7 cellular contexts compared by ENCODE assay signal in genomic region chr19:48735031-48735615, GRCh38. TPM values are rescaled to one million over a fixed set of nuclear protein-coding genes. Genes with fewer than 3 reads are reported as not detected.
DNase-seq lines count a peak whose midpoint lies in the region; ATAC-seq, FAIRE-seq and TF ChIP-seq lines count a peak whose summit lies in the region.
"Had no signal": no experiment of that assay in that cellular context is flagged by ENCODE, and none has a peak within 500 bp of the region (broad histone marks: within the 10 kb centered on the region; RNA-seq: fewer than 3 reads in every experiment).

No MANE protein-coding gene starts in this region.

- no peak for FAIRE-seq in HepG2 (lab: Jason Lieb, UNC)

- in situ Hi-C loops in HepG2 (cut with HindIII; ENCODE audit: extremely low pct_ligation_motif_present, low pct_unique_long_range_greater_than_20kb), result no loop called here

- H3K9me3 ChIP-seq in HepG2 (ENCODE audit: low read length), result no peaks in the 10 kb centered on the region
- no peaks in the 10 kb centered on the region for H3K9me3 ChIP-seq in right lobe of liver
- no peaks in the 10 kb centered on the region for H3K9me3 ChIP-seq in iPS DF 6.9 (ENCODE audit: control insufficient read depth, insufficient read depth, low read length)
- H3K9me3 ChIP-seq: sigmoid colon had no signal

- TF ChIP-seq RAD21 in HepG2 (CRISPR knock-in tag; IDR thresholded peaks at IDR 0.05), result no peak

- no peaks in the 10 kb centered on the region for H3K79me2 ChIP-seq in HepG2 (ENCODE audit: insufficient read depth, low read length)

- no TSS peak for BruUV-seq in HepG2 (replicated peaks; lab: Mats Ljungman, UMichigan)

- H3K36me3 ChIP-seq in HepG2 (replicated peaks in 1 of 2; ENCODE audit: control insufficient read depth in 1 of 2, insufficient read depth in 2 of 2, low read length in 2 of 2) (no peaks in the 10 kb centered on the region), right lobe of liver (no peaks in the 10 kb centered on the region), iPS DF 6.9 (ENCODE audit: control insufficient read depth, insufficient read depth, low read length) (no peaks in the 10 kb centered on the region)
- H3K36me3 ChIP-seq: sigmoid colon had no signal

- DNase-seq in HepG2 (ENCODE audit: low spot score), result no peak
- DNase-seq in right lobe of liver, result no peak
- DNase-seq in iPS DF 6.9 (ENCODE audit: low read depth, low spot score), result no peak
- no peak for DNase-seq in RPMI8226
- DNase-seq in GM03348 (ENCODE audit: low spot score), result no peak
- DNase-seq in T-helper 1 cell, result no peak
- DNase-seq: sigmoid colon had no signal

- H3K9ac ChIP-seq in HepG2 (ENCODE audit: insufficient read depth, low read depth, low read length), result no peak overlapping the region

- no peak overlapping the region for H3K27ac ChIP-seq in HepG2 (ENCODE audit: extremely low read length, insufficient read depth, low read length)
- H3K27ac ChIP-seq in right lobe of liver, result no peak overlapping the region
- H3K27ac ChIP-seq in iPS DF 6.9 (ENCODE audit: low read length), result no peak overlapping the region
- H3K27ac ChIP-seq: sigmoid colon had no signal

- TF ChIP-seq POLR2A in HepG2 (IDR thresholded peaks at IDR 0.05; ENCODE audit: insufficient read depth in 1 of 2, low read depth in 2 of 2, low read length in 2 of 2) (no peak), right lobe of liver (IDR thresholded peaks at IDR 0.05) (no peak)

- TF ChIP-seq EP300 in HepG2 (IDR thresholded peaks at IDR 0.05; ENCODE audit: low read depth in 2 of 2, low read length in 2 of 2) (no peak), HepG2 (CRISPR knock-in tag; IDR thresholded peaks at IDR 0.05; ENCODE audit: borderline replicate concordance) (no peak)

- H2AFZ ChIP-seq in HepG2 (ENCODE audit: low read length), result no peak overlapping the region

- H3K4me1 ChIP-seq in HepG2 (ENCODE audit: insufficient read depth, low read length), result peaks cover 19% of the 10 kb centered on the region
- peaks cover 0 to 5% (median 0%) of the 10 kb centered on the region in 4 donors for H3K4me1 ChIP-seq in right lobe of liver
- peaks cover 3% of the 10 kb centered on the region for H3K4me1 ChIP-seq in iPS DF 6.9 (ENCODE audit: control insufficient read depth, insufficient read depth, low read length)

- ATAC-seq in HepG2, result no peak
- no peak for ATAC-seq in right lobe of liver

- H3K4me3 ChIP-seq in HepG2 (replicated peaks in 1 of 3; ENCODE audit: insufficient read depth in 1 of 3, low read depth in 2 of 3, low read length in 3 of 3), result no peak overlapping the region
- H3K4me3 ChIP-seq in right lobe of liver, result no peak overlapping the region
- H3K4me3 ChIP-seq in iPS DF 6.9 (ENCODE audit: low read length), result peak overlapping the region; percentile 58; the same call in 1 of the 2 replicates

- CTCF ChIA-PET in HepG2 (lab: Yijun Ruan, JAX; ENCODE audit: low intra/inter-chr PET ratio, low total read pairs), result no interaction called here

- TF ChIP-seq CTCF in HepG2 (CRISPR knock-in tag; IDR thresholded peaks at IDR 0.05), result no peak
- TF ChIP-seq CTCF in right lobe of liver (IDR thresholded peaks at IDR 0.05), result peak in 1 of 4 donors; percentile 25

- no peak overlapping the region for H3K4me2 ChIP-seq in HepG2 (ENCODE audit: low read depth, low read length)

- POLR2A ChIA-PET in HepG2 (lab: Yijun Ruan, JAX), result interaction anchor here (1.0 kb wide), 1 partner anchor 19 kb away, joined by 3 read pairs; no protein-coding TSS in a partner anchor

- 85% methylated on average over 33 of the region's 38 CpGs for WGBS in HepG2 (ENCODE audit: low lambda C conversion rate)
- 35% methylated on average over 5 of the region's 38 CpGs for WGBS in right lobe of liver (ENCODE audit: insufficient coverage, low coverage, low lambda C conversion rate, missing lambda C conversion rate)
- no CpG with 5 or more reads among the region's 38 CpGs for WGBS in iPS DF 6.9 (ENCODE audit: insufficient coverage, insufficient read length)

- intact Hi-C loops in HepG2 (cut with micrococcal nuclease; ENCODE audit: unreplicated experiment), result no loop called here
- intact Hi-C loops in right lobe of liver (cut with DNase I), result loop anchor here in 1 of 2 donors (10.0 kb wide), 1 partner anchor 60 kb away; the partner anchor contains the start of gene NTN5

- H3K27me3 ChIP-seq in HepG2 (ENCODE audit: control insufficient read depth in 1 of 2, insufficient read depth in 2 of 2, low read length in 2 of 2) (no peaks in the 10 kb centered on the region), right lobe of liver (no peaks in the 10 kb centered on the region), iPS DF 6.9 (ENCODE audit: control insufficient read depth, insufficient read depth, low read length) (no peaks in the 10 kb centered on the region; the same call in 1 of the 2 replicates)

- no peaks in the 10 kb centered on the region for H4K20me1 ChIP-seq in HepG2 (ENCODE audit: insufficient read depth, low read length)

RNA-seq across cellular contexts. Expression of gene RASIP1, which starts 5.3 kb away (rescaled TPM):
- total RNA-seq in HepG2 (2016; rRNA removed; fragmentation: Illumina TruSeq; extraction: Trizol) (0.44 and 0.49 TPM in 2 replicates), right lobe of liver (1 to 10 TPM; 2.7 to 6.7 (median 4.9) TPM)
- total RNA-seq in HepG2 (2016; cell fraction: cytosol; rRNA removed; fragmentation: Illumina TruSeq; extraction: Trizol; ENCODE audit: low read depth), result 0.18 and 0.20 TPM in 2 replicates
- total RNA-seq in HepG2 (2016; cell fraction: insoluble cytoplasmic fraction; rRNA removed; fragmentation: Illumina TruSeq; extraction: Trizol), result 0.16 and 0.32 TPM in 2 replicates
- total RNA-seq in HepG2 (2016; cell fraction: membrane; rRNA removed; fragmentation: Illumina TruSeq; extraction: Trizol), result 0.09 and 0.24 TPM in 2 replicates
- 0.22 TPM in 1 of 2 replicates, not detected in the other for total RNA-seq in HepG2 (2016; cell fraction: nucleus; rRNA removed; fragmentation: Illumina TruSeq; extraction: Trizol)
- polyA plus RNA-seq in HepG2 (2011; rRNA removed), result 0.58 and 1.1 TPM in 2 replicates
- polyA plus RNA-seq in HepG2 (2011; cell fraction: cytosol; rRNA removed), result 0.49 and 0.71 TPM in 2 replicates
- 2.6 and 3.2 TPM in 2 replicates for polyA plus RNA-seq in HepG2 (2011; cell fraction: nucleus; rRNA removed)
- 1.3 and 1.9 TPM in 2 replicates for polyA plus RNA-seq in HepG2 (2012)
- polyA plus RNA-seq in HepG2 (2016; cell fraction: cytosol; fragmentation: Illumina TruSeq; extraction: Trizol; ENCODE audit: low read depth), result 0.14 and 0.21 TPM in 2 replicates
- 0.27 and 0.31 TPM in 2 replicates for polyA plus RNA-seq in HepG2 (2016; cell fraction: insoluble cytoplasmic fraction; fragmentation: Illumina TruSeq; extraction: Trizol; ENCODE audit: low read depth)
- polyA plus RNA-seq in HepG2 (2016; cell fraction: membrane; fragmentation: Illumina TruSeq; extraction: Trizol; ENCODE audit: low read depth), result 0.11 and 0.30 TPM in 2 replicates
- polyA plus RNA-seq in HepG2 (2016; cell fraction: nucleus; fragmentation: Illumina TruSeq; extraction: Trizol; ENCODE audit: insufficient read depth, low read depth), result 0.86 and 0.89 TPM in 2 replicates
- polyA minus RNA-seq in HepG2 (2011; rRNA and poly(A)+ RNA removed; ENCODE audit: low replicate concordance), result 1.6 and 73.9 TPM in 2 replicates
- polyA minus RNA-seq in HepG2 (2011; cell fraction: cytosol; rRNA and poly(A)+ RNA removed), result 0.79 and 0.89 TPM in 2 replicates
- polyA minus RNA-seq in HepG2 (2011; cell fraction: nucleus; rRNA and poly(A)+ RNA removed), result 1.1 and 1.2 TPM in 2 replicates

RNA-seq across cellular contexts. Expression of gene IZUMO1, which starts 11.6 kb away (rescaled TPM):
- total RNA-seq in HepG2 (2016; rRNA removed; fragmentation: Illumina TruSeq; extraction: Trizol) (0.22 TPM in 1 of 2 replicates, not detected in the other), right lobe of liver (under 1 TPM in 5 of 6 experiments, not detected in 1; 0.10 to 0.35 (median 0.13) TPM)
- total RNA-seq in HepG2 (2016; cell fraction: cytosol; rRNA removed; fragmentation: Illumina TruSeq; extraction: Trizol; ENCODE audit: low read depth), result not detected in 2 replicates
- 0.11 TPM in 1 of 2 replicates, not detected in the other for total RNA-seq in HepG2 (2016; cell fraction: insoluble cytoplasmic fraction; rRNA removed; fragmentation: Illumina TruSeq; extraction: Trizol)
- 0.59 TPM in 1 of 2 replicates, not detected in the other for total RNA-seq in HepG2 (2016; cell fraction: membrane; rRNA removed; fragmentation: Illumina TruSeq; extraction: Trizol)
- total RNA-seq in HepG2 (2016; cell fraction: nucleus; rRNA removed; fragmentation: Illumina TruSeq; extraction: Trizol), result not detected in 2 replicates
- polyA plus RNA-seq in HepG2 (2011; rRNA removed), result 0.07 and 0.16 TPM in 2 replicates
- not detected in 2 replicates for polyA plus RNA-seq in HepG2 (2011; cell fraction: cytosol; rRNA removed)
- polyA plus RNA-seq in HepG2 (2011; cell fraction: nucleus; rRNA removed), result 1.2 and 1.7 TPM in 2 replicates
- 0.09 and 0.50 TPM in 2 replicates for polyA plus RNA-seq in HepG2 (2012)
- not detected in 2 replicates for polyA plus RNA-seq in HepG2 (2016; cell fraction: cytosol; fragmentation: Illumina TruSeq; extraction: Trizol; ENCODE audit: low read depth)
- polyA plus RNA-seq in HepG2 (2016; cell fraction: insoluble cytoplasmic fraction; fragmentation: Illumina TruSeq; extraction: Trizol; ENCODE audit: low read depth), result not detected in 2 replicates
- polyA plus RNA-seq in HepG2 (2016; cell fraction: membrane; fragmentation: Illumina TruSeq; extraction: Trizol; ENCODE audit: low read depth), result not detected in 2 replicates
- 0.46 and 0.85 TPM in 2 replicates for polyA plus RNA-seq in HepG2 (2016; cell fraction: nucleus; fragmentation: Illumina TruSeq; extraction: Trizol; ENCODE audit: insufficient read depth, low read depth)
- 0.30 TPM in 1 of 2 replicates, not detected in the other for polyA minus RNA-seq in HepG2 (2011; rRNA and poly(A)+ RNA removed; ENCODE audit: low replicate concordance)
- polyA minus RNA-seq in HepG2 (2011; cell fraction: cytosol; rRNA and poly(A)+ RNA removed), result not detected in 2 replicates
- polyA minus RNA-seq in HepG2 (2011; cell fraction: nucleus; rRNA and poly(A)+ RNA removed), result 0.37 and 0.39 TPM in 2 replicates
- total RNA-seq: sigmoid colon had no signal

RNA-seq across cellular contexts. Expression of gene MAMSTR, which starts 15.6 kb away (rescaled TPM):
- total RNA-seq in HepG2 (2016; rRNA removed; fragmentation: Illumina TruSeq; extraction: Trizol) (2.0 and 2.2 TPM in 2 replicates), right lobe of liver (under 1 TPM in 5 of 6 experiments, not detected in 1; 0.22 to 0.37 (median 0.24) TPM)
- total RNA-seq in HepG2 (2016; cell fraction: cytosol; rRNA removed; fragmentation: Illumina TruSeq; extraction: Trizol; ENCODE audit: low read depth), result 2.4 and 2.6 TPM in 2 replicates
- total RNA-seq in HepG2 (2016; cell fraction: insoluble cytoplasmic fraction; rRNA removed; fragmentation: Illumina TruSeq; extraction: Trizol), result 1.4 and 2.1 TPM in 2 replicates
- total RNA-seq in HepG2 (2016; cell fraction: membrane; rRNA removed; fragmentation: Illumina TruSeq; extraction: Trizol), result 2.7 and 3.4 TPM in 2 replicates
- total RNA-seq in HepG2 (2016; cell fraction: nucleus; rRNA removed; fragmentation: Illumina TruSeq; extraction: Trizol), result 2.1 and 2.5 TPM in 2 replicates
- polyA plus RNA-seq in HepG2 (2011; rRNA removed), result 2.4 and 2.7 TPM in 2 replicates
- polyA plus RNA-seq in HepG2 (2011; cell fraction: cytosol; rRNA removed), result 1.4 and 1.7 TPM in 2 replicates
- polyA plus RNA-seq in HepG2 (2011; cell fraction: nucleus; rRNA removed), result 7.2 and 7.7 TPM in 2 replicates
- polyA plus RNA-seq in HepG2 (2012), result 3.9 and 5.7 TPM in 2 replicates
- 2.3 and 3.3 TPM in 2 replicates for polyA plus RNA-seq in HepG2 (2016; cell fraction: cytosol; fragmentation: Illumina TruSeq; extraction: Trizol; ENCODE audit: low read depth)
- 3.3 and 5.0 TPM in 2 replicates for polyA plus RNA-seq in HepG2 (2016; cell fraction: insoluble cytoplasmic fraction; fragmentation: Illumina TruSeq; extraction: Trizol; ENCODE audit: low read depth)
- polyA plus RNA-seq in HepG2 (2016; cell fraction: membrane; fragmentation: Illumina TruSeq; extraction: Trizol; ENCODE audit: low read depth), result 3.1 and 3.8 TPM in 2 replicates
- 8.7 and 10.3 TPM in 2 replicates for polyA plus RNA-seq in HepG2 (2016; cell fraction: nucleus; fragmentation: Illumina TruSeq; extraction: Trizol; ENCODE audit: insufficient read depth, low read depth)
- polyA minus RNA-seq in HepG2 (2011; rRNA and poly(A)+ RNA removed; ENCODE audit: low replicate concordance), result 1.3 and 3.6 TPM in 2 replicates
- 2.6 and 4.8 TPM in 2 replicates for polyA minus RNA-seq in HepG2 (2011; cell fraction: cytosol; rRNA and poly(A)+ RNA removed)
- 1.9 and 2.2 TPM in 2 replicates for polyA minus RNA-seq in HepG2 (2011; cell fraction: nucleus; rRNA and poly(A)+ RNA removed)

RNA-seq across cellular contexts. Expression of gene FUT1, which starts 17.3 kb away (rescaled TPM):
- total RNA-seq in HepG2 (2016; rRNA removed; fragmentation: Illumina TruSeq; extraction: Trizol) (0.07 TPM in 2 replicates), right lobe of liver (1 to 10 TPM in 3 of 6 experiments, under 1 TPM in 3; 0.22 to 1.9 (median 0.93) TPM)
- total RNA-seq in HepG2 (2016; cell fraction: cytosol; rRNA removed; fragmentation: Illumina TruSeq; extraction: Trizol; ENCODE audit: low read depth), result not detected in 2 replicates
- 0.09 TPM in 1 of 2 replicates, not detected in the other for total RNA-seq in HepG2 (2016; cell fraction: insoluble cytoplasmic fraction; rRNA removed; fragmentation: Illumina TruSeq; extraction: Trizol)
- total RNA-seq in HepG2 (2016; cell fraction: membrane; rRNA removed; fragmentation: Illumina TruSeq; extraction: Trizol), result 0.07 and 0.09 TPM in 2 replicates
- total RNA-seq in HepG2 (2016; cell fraction: nucleus; rRNA removed; fragmentation: Illumina TruSeq; extraction: Trizol), result 0.09 TPM in 1 of 2 replicates, not detected in the other
- 1.1 and 1.5 TPM in 2 replicates for polyA plus RNA-seq in HepG2 (2011; rRNA removed)
- 0.71 and 0.98 TPM in 2 replicates for polyA plus RNA-seq in HepG2 (2011; cell fraction: cytosol; rRNA removed)
- polyA plus RNA-seq in HepG2 (2011; cell fraction: nucleus; rRNA removed), result 2.0 and 2.5 TPM in 2 replicates
- polyA plus RNA-seq in HepG2 (2012), result 0.47 and 1.7 TPM in 2 replicates
- not detected in 2 replicates for polyA plus RNA-seq in HepG2 (2016; cell fraction: cytosol; fragmentation: Illumina TruSeq; extraction: Trizol; ENCODE audit: low read depth)
- polyA plus RNA-seq in HepG2 (2016; cell fraction: insoluble cytoplasmic fraction; fragmentation: Illumina TruSeq; extraction: Trizol; ENCODE audit: low read depth), result not detected in 2 replicates
- 0.14 TPM in 1 of 2 replicates, not detected in the other for polyA plus RNA-seq in HepG2 (2016; cell fraction: membrane; fragmentation: Illumina TruSeq; extraction: Trizol; ENCODE audit: low read depth)
- polyA plus RNA-seq in HepG2 (2016; cell fraction: nucleus; fragmentation: Illumina TruSeq; extraction: Trizol; ENCODE audit: insufficient read depth, low read depth), result 0.26 TPM in 1 of 2 replicates, not detected in the other
- 1.8 and 2.9 TPM in 2 replicates for polyA minus RNA-seq in HepG2 (2011; rRNA and poly(A)+ RNA removed; ENCODE audit: low replicate concordance)
- 0.97 and 0.99 TPM in 2 replicates for polyA minus RNA-seq in HepG2 (2011; cell fraction: cytosol; rRNA and poly(A)+ RNA removed)
- polyA minus RNA-seq in HepG2 (2011; cell fraction: nucleus; rRNA and poly(A)+ RNA removed), result 0.64 and 1.5 TPM in 2 replicates

RNA-seq across cellular contexts. Expression of gene FGF21, which starts 20.2 kb away (rescaled TPM):
- total RNA-seq in HepG2 (2016; rRNA removed; fragmentation: Illumina TruSeq; extraction: Trizol), result not detected in 2 replicates
- not detected in 2 replicates for total RNA-seq in HepG2 (2016; cell fraction: cytosol; rRNA removed; fragmentation: Illumina TruSeq; extraction: Trizol; ENCODE audit: low read depth)
- not detected in 2 replicates for total RNA-seq in HepG2 (2016; cell fraction: insoluble cytoplasmic fraction; rRNA removed; fragmentation: Illumina TruSeq; extraction: Trizol)
- total RNA-seq in HepG2 (2016; cell fraction: membrane; rRNA removed; fragmentation: Illumina TruSeq; extraction: Trizol), result not detected in 2 replicates
- not detected in 2 replicates for total RNA-seq in HepG2 (2016; cell fraction: nucleus; rRNA removed; fragmentation: Illumina TruSeq; extraction: Trizol)
- 0.17 TPM in 2 replicates for polyA plus RNA-seq in HepG2 (2011; rRNA removed)
- polyA plus RNA-seq in HepG2 (2011; cell fraction: cytosol; rRNA removed), result 0.08 and 0.12 TPM in 2 replicates
- polyA plus RNA-seq in HepG2 (2011; cell fraction: nucleus; rRNA removed), result 0.26 and 0.39 TPM in 2 replicates
- polyA plus RNA-seq in HepG2 (2012), result 0.60 TPM in 1 of 2 replicates, not detected in the other
- not detected in 2 replicates for polyA plus RNA-seq in HepG2 (2016; cell fraction: cytosol; fragmentation: Illumina TruSeq; extraction: Trizol; ENCODE audit: low read depth)
- polyA plus RNA-seq in HepG2 (2016; cell fraction: insoluble cytoplasmic fraction; fragmentation: Illumina TruSeq; extraction: Trizol; ENCODE audit: low read depth), result not detected in 2 replicates
- not detected in 2 replicates for polyA plus RNA-seq in HepG2 (2016; cell fraction: membrane; fragmentation: Illumina TruSeq; extraction: Trizol; ENCODE audit: low read depth)
- not detected in 2 replicates for polyA plus RNA-seq in HepG2 (2016; cell fraction: nucleus; fragmentation: Illumina TruSeq; extraction: Trizol; ENCODE audit: insufficient read depth, low read depth)
- polyA minus RNA-seq in HepG2 (2011; rRNA and poly(A)+ RNA removed; ENCODE audit: low replicate concordance), result not detected in 2 replicates
- not detected in 2 replicates for polyA minus RNA-seq in HepG2 (2011; cell fraction: cytosol; rRNA and poly(A)+ RNA removed)
- polyA minus RNA-seq in HepG2 (2011; cell fraction: nucleus; rRNA and poly(A)+ RNA removed), result 0.37 TPM in 1 of 2 replicates, not detected in the other
- total RNA-seq in right lobe of liver, result 10 to 100 TPM in 4 of 6 experiments, 1 to 10 TPM in 1, not detected in 1; 5.1 to 55.3 (median 32.7) TPM
- total RNA-seq: sigmoid colon had no signal
- polyA plus RNA-seq: sigmoid colon had no signal
